Comparison of ENCODE assay signal across 11 cellular contexts in the genomic region with DNA sequence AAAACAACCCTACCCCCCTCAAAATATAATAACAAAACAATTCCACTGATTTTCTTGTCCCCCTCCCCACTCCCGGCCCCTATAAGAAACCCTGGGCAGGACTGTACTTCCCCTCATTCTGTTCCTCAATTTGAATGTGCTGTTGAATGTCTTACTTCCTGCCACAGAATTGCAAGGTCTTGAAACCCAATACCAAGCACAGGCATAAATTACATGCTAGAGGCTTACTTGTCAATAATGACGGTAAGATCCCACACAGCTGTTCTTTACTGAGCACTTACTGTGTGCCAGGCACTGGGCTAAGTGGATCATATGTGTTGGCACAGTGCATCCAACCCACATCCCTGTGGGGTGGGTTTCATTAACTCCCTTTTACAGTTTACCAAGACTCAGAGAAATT.
A peak's percentile ranks its signal among the peaks of the same experiment; 100 is the strongest.
DNase-seq lines count a peak whose midpoint lies in the region; ATAC-seq and TF ChIP-seq lines count a peak whose summit lies in the region.
"Had no signal": no experiment of that assay in that cellular context is flagged by ENCODE, and none has a peak within 500 bp of the region (broad histone marks: within the 10 kb centered on the region; RNA-seq: fewer than 3 reads in every experiment).

No MANE protein-coding gene starts in this region.

- no peak for TF ChIP-seq CTCF in HL-60 (IDR thresholded peaks at IDR 0.05; ENCODE audit: insufficient read depth, low read length)
- TF ChIP-seq CTCF in dorsolateral prefrontal cortex (IDR thresholded peaks at IDR 0.05 in 54 of 56, conservative IDR thresholded peaks at IDR 0.05 in 2 of 56; ENCODE audit: low read depth in 1 of 56, partially characterized antibody in 56 of 56) = no peak
- no peak for TF ChIP-seq CTCF in sigmoid colon (IDR thresholded peaks at IDR 0.05)

- H3K9me3 ChIP-seq in sigmoid colon = no peaks in the 10 kb centered on the region
- H3K9me3 ChIP-seq: Peyer's patch had no signal

- H3K27ac ChIP-seq in HL-60 (replicated peaks) = peak overlapping the region; percentile 69
- peak overlapping the region in 55 of 59 donors; percentile 2 to 99 (median 79) for H3K27ac ChIP-seq in dorsolateral prefrontal cortex
- H3K27ac ChIP-seq in sigmoid colon = peak overlapping the region in 3 of 4 donors; percentile 5 to 21 (median 14)

- H3K4me3 ChIP-seq in HL-60 (replicated peaks; ENCODE audit: insufficient read depth, low read length) (no peak overlapping the region), dorsolateral prefrontal cortex (no peak overlapping the region), sigmoid colon (no peak overlapping the region)
- H3K4me3 ChIP-seq: Peyer's patch had no signal

- peaks cover 0 to 23% (median 20%) of the 10 kb centered on the region in 4 donors for H3K4me1 ChIP-seq in sigmoid colon

- H3K27me3 ChIP-seq in HL-60 (ENCODE audit: insufficient read depth, poor library complexity, severe bottlenecking) (no peaks in the 10 kb centered on the region), dorsolateral prefrontal cortex (no peaks in the 10 kb centered on the region), sigmoid colon (no peaks in the 10 kb centered on the region)
- H3K27me3 ChIP-seq: Peyer's patch had no signal

- no peak for TF ChIP-seq POLR2A in sigmoid colon (IDR thresholded peaks at IDR 0.05)

- TF ChIP-seq EP300 in sigmoid colon (IDR thresholded peaks at IDR 0.05) = no peak

- ATAC-seq in GM19023 (IDR thresholded peaks at IDR 0.05; ENCODE audit: unreplicated experiment) = no peak

- H3K36me3 ChIP-seq in sigmoid colon = peaks cover 0 to 38% (median 0%) of the 10 kb centered on the region in 4 donors

- intact Hi-C loops in dorsolateral prefrontal cortex (cut with DNase I) (loop anchor here in 1 of 2 donors (5.0 to 10.0 kb wide), 4 partner anchors 245 to 645 kb away; partner anchors contain the start of gene PBX3), sigmoid colon (cut with DNase I) (no loop called here)

- 54 to 91% methylated on average over 2 of the region's 2 CpGs for WGBS in sigmoid colon, 2 donors

- DNase-seq in HL-60 (ENCODE audit: low read depth in 1 of 2, low spot score in 1 of 2) (peak; percentile 16 to 77), NCI-H1436 treated with DMSO at 0.1 percent for 48 hours (lab: John Stamatoyannopoulos, UW) (peak; percentile 30), dorsolateral prefrontal cortex (no peak), sigmoid colon (no peak), SW 1271 (lab: John Stamatoyannopoulos, UW) (no peak), NCI-H1417 treated with DMSO at 0.1 percent for 48 hours (lab: John Stamatoyannopoulos, UW) (no peak)
- DNase-seq: activated T-cell treated with anti-CD3 and anti-CD28 coated beads, Interleukin-2, amount 50 U/mL, for 1 hour; H9; NCI-H2081 treated with DMSO at 0.1 percent for 48 hours; Peyer's patch had no signal

Comparison
In these comparisons a context has a peak if more than half of its experiments do, and no peak if none do; other contexts are left out.
1. DNase-seq: peak in HL-60 (2 of 2) and NCI-H1436 treated with DMSO at 0.1 percent for 48 hours (single experiment); none in dorsolateral prefrontal cortex (0 of 10), sigmoid colon (single experiment), SW 1271 (0 of 2) and NCI-H1417 treated with DMSO at 0.1 percent for 48 hours (single experiment).
2. H3K27ac ChIP-seq: peak in every context shown above with its lines; median percentile 79 in dorsolateral prefrontal cortex; 69 in HL-60; 14 in sigmoid colon.